Comparison of ENCODE assay signal across 8 cellular contexts in genomic region chr17:37608369-37609169, GRCh38.
DNase-seq lines count a peak whose midpoint lies in the region; ATAC-seq and TF ChIP-seq lines count a peak whose summit lies in the region.

No MANE protein-coding gene starts in this region.

- ATAC-seq in GM18907 (IDR thresholded peaks at IDR 0.05; ENCODE audit: unreplicated experiment) (peak; percentile 28), HG03342 (IDR thresholded peaks at IDR 0.05; ENCODE audit: unreplicated experiment) (peak; percentile 6)

- DNase-seq in AG20443 (ENCODE audit: low spot score) (peak; percentile 29), NOMO-1 treated with DMSO at 0.1 percent for 48 hours (lab: John Stamatoyannopoulos, UW; ENCODE audit: unreplicated experiment) (peak; percentile 28), astrocyte of the cerebellum (ENCODE audit: low read depth) (no peak), iPS DF 19.7 (ENCODE audit: low read depth, low spot score) (peak; percentile 15), retinal pigment epithelial cell (ENCODE audit: low read depth) (no peak), HK-2 (ENCODE audit: unreplicated experiment) (no peak)

- in situ Hi-C loops in astrocyte of the cerebellum (cut with HindIII; ENCODE audit: low sequenced_read_pairs): no loop called here

- H3K4me3 ChIP-seq in astrocyte of the cerebellum (ENCODE audit: low read depth, low read length) (peak overlapping the region; percentile 87), retinal pigment epithelial cell (ENCODE audit: low read length) (peak overlapping the region; percentile 94)

- TF ChIP-seq CTCF in astrocyte of the cerebellum (IDR thresholded peaks at IDR 0.05; ENCODE audit: low read depth, low read length, missing control alignments) (no peak), retinal pigment epithelial cell (conservative IDR thresholded peaks at IDR 0.05; ENCODE audit: low read depth, low read length) (no peak)

Comparison
In these comparisons a context has a peak if more than half of its experiments do, and no peak if none do; other contexts are left out.
1. DNase-seq: peak in AG20443 (single experiment), NOMO-1 treated with DMSO at 0.1 percent for 48 hours (single experiment) and iPS DF 19.7 (single experiment); none in astrocyte of the cerebellum (single experiment), retinal pigment epithelial cell (single experiment) and HK-2 (single experiment).